In the genomic region with DNA sequence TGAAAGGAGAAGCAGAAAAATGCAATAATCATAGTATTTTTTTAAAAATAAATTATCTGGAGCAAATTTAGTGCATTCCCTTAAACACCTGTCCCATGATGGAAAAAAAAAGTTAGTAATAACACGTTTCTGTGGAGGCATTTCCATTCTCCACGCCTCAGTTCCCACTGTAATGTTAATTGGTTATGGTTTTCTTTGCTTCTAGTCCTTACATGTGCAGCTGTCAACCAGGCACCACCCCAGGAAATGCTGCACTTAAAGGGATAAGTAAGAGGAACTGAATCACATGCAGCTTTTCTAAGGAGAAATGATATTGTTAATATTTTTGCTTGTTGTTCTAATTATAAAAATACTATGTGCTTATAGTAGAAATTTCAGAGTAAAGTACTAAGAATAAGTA, we compare ENCODE assay signal across 11 cellular contexts.
DNase-seq lines count a peak whose midpoint lies in the region; ATAC-seq, FAIRE-seq and TF ChIP-seq lines count a peak whose summit lies in the region.
"Had no signal": no experiment of that assay in that cellular context is flagged by ENCODE, and none has a peak within 500 bp of the region (broad histone marks: within the 10 kb centered on the region; RNA-seq: fewer than 3 reads in every experiment).

No MANE protein-coding gene starts in this region.

- ATAC-seq in upper lobe of left lung (ENCODE audit: low FRiP score in 2 of 2): no peak
- ATAC-seq: activated T-helper 17 cell treated with anti-CD3 and anti-CD28 coated beads, Interleukin-2, amount 50 U/mL, for 72 hours had no signal

- H3K27ac Mint-ChIP-seq in astrocyte (ENCODE audit: unreplicated experiment): no peak overlapping the region
- H3K27ac Mint-ChIP-seq in CD8-positive, alpha-beta memory T cell: peak overlapping the region in 1 of 8 donors; percentile 13
- H3K27ac Mint-ChIP-seq: activated T-helper 17 cell treated with anti-CD3 and anti-CD28 coated beads, Interleukin-2, amount 50 U/mL, for 72 hours had no signal

- no peak overlapping the region for H3K9ac ChIP-seq in astrocyte (ENCODE audit: low read length)
- H3K9ac ChIP-seq in Karpas-422 (ENCODE audit: low read length): no peak overlapping the region

- FAIRE-seq in astrocyte (lab: Jason Lieb, UNC): no peak

- POLR2A ChIA-PET in CD8-positive, alpha-beta memory T cell (lab: Charles Lee): no interaction called here

- no peak for TF ChIP-seq EP300 in upper lobe of left lung (IDR thresholded peaks at IDR 0.05)

- H3K4me2 ChIP-seq in astrocyte (ENCODE audit: low read length): no peak overlapping the region
- no peak overlapping the region for H3K4me2 ChIP-seq in Karpas-422 (ENCODE audit: low read depth, low read length, poor library complexity, severe bottlenecking)

- H3K9me3 Mint-ChIP-seq in astrocyte (ENCODE audit: unreplicated experiment): no peaks in the 10 kb centered on the region
- H3K9me3 Mint-ChIP-seq in CD8-positive, alpha-beta memory T cell: no peaks in the 10 kb centered on the region
- H3K9me3 Mint-ChIP-seq: activated T-helper 17 cell treated with anti-CD3 and anti-CD28 coated beads, Interleukin-2, amount 50 U/mL, for 72 hours had no signal

- H3K36me3 ChIP-seq in astrocyte (ENCODE audit: insufficient read depth, low read length) (no peaks in the 10 kb centered on the region), upper lobe of left lung (no peaks in the 10 kb centered on the region), Karpas-422 (ENCODE audit: insufficient read depth, low read length) (no peaks in the 10 kb centered on the region)
- H3K36me3 ChIP-seq in CD8-positive, alpha-beta memory T cell (ENCODE audit: insufficient read depth, low read length): no peaks in the 10 kb centered on the region
- H3K36me3 ChIP-seq: colonic mucosa had no signal

- H3K4me3 ChIP-seq in astrocyte (ENCODE audit: insufficient read depth, low read depth, low read length) (no peak overlapping the region), upper lobe of left lung (no peak overlapping the region), Karpas-422 (ENCODE audit: low read length) (no peak overlapping the region)
- no peak overlapping the region for H3K4me3 ChIP-seq in CD8-positive, alpha-beta memory T cell (ENCODE audit: low read length)
- H3K4me3 ChIP-seq: colonic mucosa had no signal

- no peak for TF ChIP-seq CTCF in astrocyte (IDR thresholded peaks at IDR 0.05; ENCODE audit: insufficient read depth, low read depth, low read length)
- no peak for TF ChIP-seq CTCF in upper lobe of left lung (IDR thresholded peaks at IDR 0.05)

- WGBS in upper lobe of left lung, 2 donors: 35% methylated on average over 2 of the region's 2 CpGs

- H2AFZ ChIP-seq in astrocyte (ENCODE audit: low read depth, low read length): no peak overlapping the region
- no peak overlapping the region for H2AFZ ChIP-seq in Karpas-422 (ENCODE audit: low read length)

- TF ChIP-seq POLR2A in upper lobe of left lung (IDR thresholded peaks at IDR 0.05): no peak

- CTCF ChIA-PET in CD8-positive, alpha-beta memory T cell (lab: Charles Lee): no interaction called here

- H3K9me3 ChIP-seq in astrocyte (ENCODE audit: insufficient read depth, low read depth, low read length) (no peaks in the 10 kb centered on the region), upper lobe of left lung (no peaks in the 10 kb centered on the region), Karpas-422 (ENCODE audit: low read length) (no peaks in the 10 kb centered on the region)
- H3K9me3 ChIP-seq in CD8-positive, alpha-beta memory T cell (ENCODE audit: low read length): no peaks in the 10 kb centered on the region
- H3K9me3 ChIP-seq: colonic mucosa had no signal

- peaks cover 30% of the 10 kb centered on the region for H3K4me1 Mint-ChIP-seq in astrocyte (ENCODE audit: low read depth, unreplicated experiment)
- H3K4me1 Mint-ChIP-seq in CD8-positive, alpha-beta memory T cell: peaks cover 4 to 19% (median 5%) of the 10 kb centered on the region in 3 donors
- H3K4me1 Mint-ChIP-seq: activated T-helper 17 cell treated with anti-CD3 and anti-CD28 coated beads, Interleukin-2, amount 50 U/mL, for 72 hours had no signal

- H3K27ac ChIP-seq in astrocyte (ENCODE audit: low read depth, low read length) (no peak overlapping the region), upper lobe of left lung (peak overlapping the region in 3 of 4 donors; percentile 39 to 81 (median 69)), Karpas-422 (ENCODE audit: low read length) (no peak overlapping the region)
- no peak overlapping the region for H3K27ac ChIP-seq in CD8-positive, alpha-beta memory T cell (ENCODE audit: low read depth, low read length)
- H3K27ac ChIP-seq: colonic mucosa had no signal

- no peaks in the 10 kb centered on the region for H3K79me2 ChIP-seq in astrocyte (ENCODE audit: insufficient read depth, low read length)
- H3K79me2 ChIP-seq in Karpas-422 (ENCODE audit: low read length): no peaks in the 10 kb centered on the region

- H3K4me3 Mint-ChIP-seq in astrocyte (ENCODE audit: unreplicated experiment): no peak overlapping the region
- no peak overlapping the region for H3K4me3 Mint-ChIP-seq in CD8-positive, alpha-beta memory T cell
- H3K4me3 Mint-ChIP-seq: activated T-helper 17 cell treated with anti-CD3 and anti-CD28 coated beads, Interleukin-2, amount 50 U/mL, for 72 hours had no signal

- no peaks in the 10 kb centered on the region for H3K36me3 Mint-ChIP-seq in astrocyte (ENCODE audit: low read depth, unreplicated experiment)
- H3K36me3 Mint-ChIP-seq in CD8-positive, alpha-beta memory T cell: peaks cover 0 to 3% (median 0%) of the 10 kb centered on the region in 3 donors

- H4K20me1 ChIP-seq in astrocyte (ENCODE audit: insufficient read depth, low read length) (no peaks in the 10 kb centered on the region), Karpas-422 (ENCODE audit: insufficient read depth, low read depth, low read length) (no peaks in the 10 kb centered on the region)

- H3K4me1 ChIP-seq in astrocyte (ENCODE audit: insufficient read depth, low read length) (peaks cover 25% of the 10 kb centered on the region), upper lobe of left lung (peaks cover 49 to 69% (median 62%) of the 10 kb centered on the region in 4 donors), Karpas-422 (ENCODE audit: low read length) (no peaks in the 10 kb centered on the region)
- no peaks in the 10 kb centered on the region for H3K4me1 ChIP-seq in CD8-positive, alpha-beta memory T cell (ENCODE audit: insufficient read depth, low read length)

- no peaks in the 10 kb centered on the region for H3K27me3 Mint-ChIP-seq in astrocyte (ENCODE audit: low read depth, unreplicated experiment)
- no peaks in the 10 kb centered on the region for H3K27me3 Mint-ChIP-seq in CD8-positive, alpha-beta memory T cell
- H3K27me3 Mint-ChIP-seq: activated T-helper 17 cell treated with anti-CD3 and anti-CD28 coated beads, Interleukin-2, amount 50 U/mL, for 72 hours had no signal

- DNase-seq in NCI-H82 (lab: John Stamatoyannopoulos, UW) (peak; percentile 10), NCI-H82 treated with DMSO at 0.1 percent for 48 hours (lab: John Stamatoyannopoulos, UW; ENCODE audit: unreplicated experiment) (no peak), astrocyte (ENCODE audit: low read depth) (peak; percentile 46), left kidney (ENCODE audit: low read depth, low spot score) (peak; percentile 64), upper lobe of left lung (peak in 1 of 2 donors; percentile 51), Karpas-422 (no peak)
- no peak for DNase-seq in CD8-positive, alpha-beta memory T cell
- DNase-seq in stimulated activated CD4-positive, alpha-beta T cell treated with anti-CD3 and anti-CD28 coated beads, Interleukin-4, amount 100 ng/mL, for 1 hour: no peak
- DNase-seq: colonic mucosa; NK-92 treated with Interleukin-12 subunit alpha and Interleukin-12 subunit beta, amount 100 ng/mL, for 24 hours had no signal

- H3K9me2 ChIP-seq in Karpas-422 (replicated peaks; ENCODE audit: insufficient read depth, low read length): no peaks in the 10 kb centered on the region

- H3K27me3 ChIP-seq in astrocyte (ENCODE audit: insufficient read depth, low read length) (no peaks in the 10 kb centered on the region), upper lobe of left lung (no peaks in the 10 kb centered on the region), Karpas-422 (ENCODE audit: low read length) (no peaks in the 10 kb centered on the region)
- H3K27me3 ChIP-seq in CD8-positive, alpha-beta memory T cell (ENCODE audit: insufficient read depth, low read length, poor library complexity, severe bottlenecking): no peaks in the 10 kb centered on the region
- H3K27me3 ChIP-seq: colonic mucosa had no signal

Comparison
In these comparisons a context has a peak if more than half of its experiments do, and no peak if none do; other contexts are left out.
1. DNase-seq: peak in NCI-H82 (single experiment), astrocyte (single experiment) and left kidney (single experiment); none in NCI-H82 treated with DMSO at 0.1 percent for 48 hours (single experiment), CD8-positive, alpha-beta memory T cell (0 of 5), stimulated activated CD4-positive, alpha-beta T cell treated with anti-CD3 and anti-CD28 coated beads, Interleukin-4, amount 100 ng/mL, for 1 hour (single experiment) and Karpas-422 (single experiment).
2. H3K27ac ChIP-seq: peak in upper lobe of left lung (3 of 4); none in astrocyte (single experiment), CD8-positive, alpha-beta memory T cell (single experiment) and Karpas-422 (single experiment).